In the genomic region with DNA sequence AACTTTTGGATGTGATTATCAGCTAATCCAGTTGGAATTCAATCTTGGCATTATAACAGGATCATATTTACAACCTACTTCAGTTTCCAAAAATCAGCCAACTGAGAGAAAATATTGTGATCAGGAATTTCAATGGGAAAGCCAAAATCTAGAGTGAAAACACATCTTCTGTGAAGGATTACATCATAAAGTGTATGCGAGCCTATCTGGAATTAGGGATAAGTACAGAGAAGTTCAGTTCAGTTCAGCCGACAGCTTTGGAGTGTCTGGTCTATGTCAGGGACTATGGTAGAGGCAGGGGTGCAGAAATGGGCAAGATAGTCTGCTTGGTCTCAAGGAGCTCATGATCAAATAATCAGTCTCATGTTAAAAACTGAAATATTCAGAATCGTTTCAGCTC, we compare ENCODE assay signal across 1 cellular context.
TF ChIP-seq lines count a peak whose summit lies in the region.

No MANE protein-coding gene starts in this region.

TF ChIP-seq in SK-N-SH treated with all-trans-retinoic acid at 6 μM for 48 hours, 23 proteins besides CTCF, POLR2A, EP300 and RAD21 (continued from another document):
- TF ChIP-seq, protein P1, sequence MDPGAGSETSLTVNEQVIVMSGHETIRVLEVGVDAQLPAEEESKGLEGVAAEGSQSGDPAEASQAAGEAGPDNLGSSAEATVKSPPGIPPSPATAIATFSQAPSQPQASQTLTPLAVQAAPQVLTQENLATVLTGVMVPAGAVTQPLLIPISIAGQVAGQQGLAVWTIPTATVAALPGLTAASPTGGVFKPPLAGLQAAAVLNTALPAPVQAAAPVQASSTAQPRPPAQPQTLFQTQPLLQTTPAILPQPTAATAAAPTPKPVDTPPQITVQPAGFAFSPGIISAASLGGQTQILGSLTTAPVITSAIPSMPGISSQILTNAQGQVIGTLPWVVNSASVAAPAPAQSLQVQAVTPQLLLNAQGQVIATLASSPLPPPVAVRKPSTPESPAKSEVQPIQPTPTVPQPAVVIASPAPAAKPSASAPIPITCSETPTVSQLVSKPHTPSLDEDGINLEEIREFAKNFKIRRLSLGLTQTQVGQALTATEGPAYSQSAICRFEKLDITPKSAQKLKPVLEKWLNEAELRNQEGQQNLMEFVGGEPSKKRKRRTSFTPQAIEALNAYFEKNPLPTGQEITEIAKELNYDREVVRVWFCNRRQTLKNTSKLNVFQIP (CRISPR knock-in tag; IDR thresholded peaks at IDR 0.05; ENCODE audit: borderline replicate concordance, low read depth), result no peak
TF ChIP-seq in SK-N-SH treated with all-trans-retinoic acid at 6 μM for 48 hours: peak in this region for 4.
